ENCODE assay signal across 27 cellular contexts in genomic region chr10:64773357-64773756, GRCh38.
"Had no signal": no experiment of that assay in that cellular context is flagged by ENCODE, and none has a peak within 500 bp of the region (broad histone marks: within the 10 kb centered on the region; RNA-seq: fewer than 3 reads in every experiment).

No MANE protein-coding gene starts in this region.

- H3K4me1 Mint-ChIP-seq: activated B cell treated with CpG ODN at 0.5 μM for 24 hours; activated CD4-positive, alpha-beta T cell treated with anti-CD3 and anti-CD28 coated beads, Interleukin-2, amount 10 ng/mL, durations not matched to agents 24 days and 14 days; activated CD8-positive, alpha-beta memory T cell treated with anti-CD3 and anti-CD28 coated beads, Interleukin-2, amount 10 ng/mL, durations not matched to agents 7 days and 5 days; activated naive CD4-positive, alpha-beta T cell treated with anti-CD3 and anti-CD28 coated beads, Interleukin-2, amount 50 U/mL, for 24 hours; central memory CD8-positive, alpha-beta T cell; T-helper 17 cell had no signal

- H3K4me1 ChIP-seq: ascending aorta, body of pancreas, Peyer's patch had no signal

- H3K4me3 Mint-ChIP-seq: activated B cell treated with CpG ODN at 0.5 μM for 24 hours; activated CD4-positive, alpha-beta T cell treated with anti-CD3 and anti-CD28 coated beads, Interleukin-2, amount 10 ng/mL, durations not matched to agents 24 days and 14 days; activated CD8-positive, alpha-beta memory T cell treated with anti-CD3 and anti-CD28 coated beads, Interleukin-2, amount 10 ng/mL, durations not matched to agents 7 days and 5 days; activated naive CD4-positive, alpha-beta T cell treated with anti-CD3 and anti-CD28 coated beads, Interleukin-2, amount 50 U/mL, for 24 hours; activated T-cell treated with anti-CD3 and anti-CD28 coated beads, Interleukin-2, amount 50 U/mL, for 24 hours; activated T-helper 1 cell treated with anti-CD3 and anti-CD28 coated beads, Interleukin-12 subunit alpha, Interleukin-12 subunit beta, Interleukin-2, Interleukin-4 antibody, amounts not matched to agents 30 ng/mL and 10 ng/mL and 1 ng/mL, durations not matched to agents 14 hours and 24 hours and 36 hours; central memory CD8-positive, alpha-beta T cell; T-helper 17 cell had no signal

- H3K36me3 ChIP-seq: ascending aorta, Peyer's patch had no signal

- H3K27ac Mint-ChIP-seq: activated B cell treated with CpG ODN at 0.5 μM for 24 hours; activated CD4-positive, alpha-beta T cell treated with anti-CD3 and anti-CD28 coated beads, Interleukin-2, amount 10 ng/mL, durations not matched to agents 24 days and 14 days; activated CD8-positive, alpha-beta memory T cell treated with anti-CD3 and anti-CD28 coated beads, Interleukin-2, amount 10 ng/mL, durations not matched to agents 7 days and 5 days; activated naive CD4-positive, alpha-beta T cell treated with anti-CD3 and anti-CD28 coated beads, Interleukin-2, amount 50 U/mL, for 24 hours; activated T-cell treated with anti-CD3 and anti-CD28 coated beads, Interleukin-2, amount 50 U/mL, for 24 hours; activated T-helper 1 cell treated with anti-CD3 and anti-CD28 coated beads, Interleukin-12 subunit alpha, Interleukin-12 subunit beta, Interleukin-2, Interleukin-4 antibody, amounts not matched to agents 30 ng/mL and 10 ng/mL and 1 ng/mL, durations not matched to agents 14 hours and 24 hours and 36 hours; T-helper 17 cell had no signal

- H3K9me3 ChIP-seq: ascending aorta, body of pancreas, Peyer's patch had no signal

- H3K4me3 ChIP-seq: ascending aorta, body of pancreas, Peyer's patch had no signal

- DNase-seq: activated B cell treated with CpG ODN at 0.5 μM for 24 hours; activated CD4-positive, alpha-beta T cell treated with anti-CD3 and anti-CD28 coated beads for 1 hour; activated CD4-positive, alpha-beta T cell treated with anti-CD3 and anti-CD28 coated beads, Interleukin-2, amount 10 ng/mL, durations not matched to agents 24 days and 14 days; activated CD4-positive, alpha-beta T cell treated with anti-CD3 and anti-CD28 coated beads, Interleukin-2, amount 50 U/mL, for 48 hours; activated CD8-positive, alpha-beta memory T cell treated with anti-CD3 and anti-CD28 coated beads, Interleukin-2, amount 10 ng/mL, durations not matched to agents 7 days and 5 days; activated effector memory CD4-positive, alpha-beta T cell treated with Interleukin-2 at 50 U/mL for 16 hours; activated naive CD4-positive, alpha-beta T cell; activated T-cell treated with anti-CD3 and anti-CD28 coated beads, Interleukin-2, amount 50 U/mL, for 24 hours; body of pancreas; Kasumi-1; KBM-7; NCI-H1048; NCI-H146; NCI-H187 treated with DMSO at 0.1 percent for 48 hours; NCI-H2171; NCI-H2227 treated with DMSO at 0.1 percent for 48 hours; NCI-H446 treated with DMSO at 0.1 percent for 48 hours; NCI-H524 treated with DMSO at 0.1 percent for 48 hours; OCI-M1; Peyer's patch; SHP77 treated with DMSO at 0.1 percent for 48 hours; T-helper 17 cell; T-helper 9 cell had no signal

- H3K27me3 ChIP-seq: ascending aorta, body of pancreas, Peyer's patch had no signal

- ATAC-seq: activated CD8-positive, alpha-beta memory T cell treated with anti-CD3 and anti-CD28 coated beads, Interleukin-2, amount 10 ng/mL, durations not matched to agents 7 days and 5 days; body of pancreas; T-helper 17 cell had no signal

- H3K9me3 Mint-ChIP-seq: activated CD4-positive, alpha-beta T cell treated with anti-CD3 and anti-CD28 coated beads, Interleukin-2, amount 10 ng/mL, durations not matched to agents 24 days and 14 days; activated naive CD4-positive, alpha-beta T cell treated with anti-CD3 and anti-CD28 coated beads, Interleukin-2, amount 50 U/mL, for 24 hours; activated T-helper 1 cell treated with anti-CD3 and anti-CD28 coated beads, Interleukin-12 subunit alpha, Interleukin-12 subunit beta, Interleukin-2, Interleukin-4 antibody, amounts not matched to agents 30 ng/mL and 10 ng/mL and 1 ng/mL, durations not matched to agents 14 hours and 24 hours and 36 hours had no signal

- H3K36me3 Mint-ChIP-seq: activated CD8-positive, alpha-beta memory T cell treated with anti-CD3 and anti-CD28 coated beads, Interleukin-2, amount 10 ng/mL, durations not matched to agents 7 days and 5 days; activated naive CD4-positive, alpha-beta T cell treated with anti-CD3 and anti-CD28 coated beads, Interleukin-2, amount 50 U/mL, for 24 hours had no signal

- H3K27me3 Mint-ChIP-seq: activated B cell treated with CpG ODN at 0.5 μM for 24 hours; activated CD4-positive, alpha-beta T cell treated with anti-CD3 and anti-CD28 coated beads, Interleukin-2, amount 10 ng/mL, durations not matched to agents 24 days and 14 days; activated CD8-positive, alpha-beta memory T cell treated with anti-CD3 and anti-CD28 coated beads, Interleukin-2, amount 10 ng/mL, durations not matched to agents 7 days and 5 days; activated naive CD4-positive, alpha-beta T cell treated with anti-CD3 and anti-CD28 coated beads, Interleukin-2, amount 50 U/mL, for 24 hours; activated T-cell treated with anti-CD3 and anti-CD28 coated beads, Interleukin-2, amount 50 U/mL, for 24 hours; central memory CD8-positive, alpha-beta T cell; T-helper 17 cell had no signal

- H3K27ac ChIP-seq: ascending aorta, body of pancreas, Peyer's patch had no signal
